ENCODE assay signal across 8 cellular contexts in the genomic region with DNA sequence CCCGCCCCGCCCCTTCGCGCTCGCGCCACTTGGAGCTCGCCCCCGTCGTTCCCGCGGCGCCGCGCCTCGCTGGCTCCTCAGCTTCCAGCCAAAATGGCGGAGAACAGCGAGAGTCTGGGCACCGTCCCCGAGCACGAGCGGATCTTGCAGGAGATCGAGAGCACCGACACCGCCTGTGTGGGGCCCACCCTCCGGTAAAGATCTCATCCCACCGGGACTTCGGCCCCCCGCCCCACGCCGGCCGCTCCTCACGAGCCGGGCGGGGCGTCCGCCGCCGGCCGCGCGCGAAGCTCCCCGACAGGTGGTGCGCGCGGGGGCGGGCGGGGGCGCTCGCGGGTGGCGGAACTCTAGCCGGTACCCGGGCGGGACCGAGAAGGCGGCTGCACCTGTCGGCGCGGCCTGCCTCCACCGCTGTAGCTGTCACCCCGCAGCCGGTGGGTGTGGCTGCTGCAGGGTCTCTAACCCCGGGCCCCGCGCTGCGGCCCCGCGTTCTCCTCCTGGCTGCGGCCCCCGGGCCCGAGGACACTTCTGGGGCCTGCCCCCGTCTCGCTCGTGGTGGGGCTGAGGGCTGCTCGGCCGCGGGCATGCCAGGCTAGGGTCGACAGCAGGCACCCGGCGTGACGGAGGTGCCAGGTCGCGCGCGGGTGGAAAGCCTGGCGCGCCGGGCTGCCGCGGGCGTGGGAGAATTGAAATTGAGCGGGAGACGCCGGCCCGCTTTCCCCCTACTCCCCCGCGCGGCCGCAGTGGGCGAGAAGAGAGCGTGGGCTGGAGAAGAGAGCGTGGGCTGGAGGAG. TPM values are rescaled to one million over a fixed set of nuclear protein-coding genes. Genes with fewer than 3 reads are reported as not detected.
A peak's percentile ranks its signal among the peaks of the same experiment; 100 is the strongest.
DNase-seq lines count a peak whose midpoint lies in the region; ATAC-seq and TF ChIP-seq lines count a peak whose summit lies in the region.

A gene with protein sequence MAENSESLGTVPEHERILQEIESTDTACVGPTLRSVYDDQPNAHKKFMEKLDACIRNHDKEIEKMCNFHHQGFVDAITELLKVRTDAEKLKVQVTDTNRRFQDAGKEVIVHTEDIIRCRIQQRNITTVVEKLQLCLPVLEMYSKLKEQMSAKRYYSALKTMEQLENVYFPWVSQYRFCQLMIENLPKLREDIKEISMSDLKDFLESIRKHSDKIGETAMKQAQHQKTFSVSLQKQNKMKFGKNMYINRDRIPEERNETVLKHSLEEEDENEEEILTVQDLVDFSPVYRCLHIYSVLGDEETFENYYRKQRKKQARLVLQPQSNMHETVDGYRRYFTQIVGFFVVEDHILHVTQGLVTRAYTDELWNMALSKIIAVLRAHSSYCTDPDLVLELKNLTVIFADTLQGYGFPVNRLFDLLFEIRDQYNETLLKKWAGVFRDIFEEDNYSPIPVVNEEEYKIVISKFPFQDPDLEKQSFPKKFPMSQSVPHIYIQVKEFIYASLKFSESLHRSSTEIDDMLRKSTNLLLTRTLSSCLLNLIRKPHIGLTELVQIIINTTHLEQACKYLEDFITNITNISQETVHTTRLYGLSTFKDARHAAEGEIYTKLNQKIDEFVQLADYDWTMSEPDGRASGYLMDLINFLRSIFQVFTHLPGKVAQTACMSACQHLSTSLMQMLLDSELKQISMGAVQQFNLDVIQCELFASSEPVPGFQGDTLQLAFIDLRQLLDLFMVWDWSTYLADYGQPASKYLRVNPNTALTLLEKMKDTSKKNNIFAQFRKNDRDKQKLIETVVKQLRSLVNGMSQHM (plus strand): TSS at position 80 of the 793 bp plus-strand sequence. CDS start 14 bp downstream, at position 94.

- ATAC-seq in GM21825 (IDR thresholded peaks at IDR 0.05; ENCODE audit: unreplicated experiment) (peak; percentile 82), gastroesophageal sphincter (peak; percentile 89)

- H3K9me3 Mint-ChIP-seq in activated naive CD4-positive, alpha-beta T cell treated with anti-CD3 and anti-CD28 coated beads for 36 hours: no peaks in the 10 kb centered on the region

- no peaks in the 10 kb centered on the region for H3K9me3 ChIP-seq in Karpas-422 (ENCODE audit: low read length)
- no peaks in the 10 kb centered on the region for H3K9me3 ChIP-seq in SK-N-MC (ENCODE audit: low read depth, low read length)
- no peaks in the 10 kb centered on the region for H3K9me3 ChIP-seq in gastroesophageal sphincter

- intact Hi-C loops in activated naive CD4-positive, alpha-beta T cell treated with anti-CD3 and anti-CD28 coated beads for 36 hours (cut with micrococcal nuclease): loop anchor here (1.0 to 10.0 kb wide), 6 partner anchors 158 to 1054 kb away; a partner anchor contains a TSS

- peak within 1 kb of the TSS; percentile 79 for H3K4me2 ChIP-seq in Karpas-422 (ENCODE audit: low read depth, low read length, poor library complexity, severe bottlenecking)

- no peak for TF ChIP-seq EP300 in gastroesophageal sphincter (IDR thresholded peaks at IDR 0.05)

- H3K9ac ChIP-seq in Karpas-422 (ENCODE audit: low read length) (peak within 1 kb of the TSS; percentile 78), SK-N-MC (ENCODE audit: insufficient read length) (peak within 1 kb of the TSS; percentile 77)

- H3K4me1 ChIP-seq in Karpas-422 (ENCODE audit: low read length): peaks cover 15% of the 10 kb centered on the region
- peaks cover 0 to 22% (median 7%) of the 10 kb centered on the region in 3 donors for H3K4me1 ChIP-seq in gastroesophageal sphincter

- H3K27ac Mint-ChIP-seq in activated naive CD4-positive, alpha-beta T cell treated with anti-CD3 and anti-CD28 coated beads for 36 hours: peak within 1 kb of the TSS; percentile 61

- H3K27me3 Mint-ChIP-seq in activated naive CD4-positive, alpha-beta T cell treated with anti-CD3 and anti-CD28 coated beads for 36 hours (ENCODE audit: low read depth): no peaks in the 10 kb centered on the region

- H3K4me1 Mint-ChIP-seq in activated naive CD4-positive, alpha-beta T cell treated with anti-CD3 and anti-CD28 coated beads for 36 hours (ENCODE audit: low read depth): peaks cover 24% of the 10 kb centered on the region

- H3K36me3 Mint-ChIP-seq in activated naive CD4-positive, alpha-beta T cell treated with anti-CD3 and anti-CD28 coated beads for 36 hours (ENCODE audit: low read depth): peaks cover 2% of the 10 kb centered on the region

- TF ChIP-seq POLR2A in gastroesophageal sphincter (IDR thresholded peaks at IDR 0.05): peak; percentile 5 to 16

- peak within 1 kb of the TSS; percentile 81 for H3K4me3 ChIP-seq in Karpas-422 (ENCODE audit: low read length)
- H3K4me3 ChIP-seq in SK-N-MC: peak within 1 kb of the TSS; percentile 79
- peak within 1 kb of the TSS; percentile 50 to 88 for H3K4me3 ChIP-seq in gastroesophageal sphincter

- no peaks in the 10 kb centered on the region for H3K9me2 ChIP-seq in Karpas-422 (replicated peaks; ENCODE audit: insufficient read depth, low read length)

- H3K36me3 ChIP-seq in Karpas-422 (ENCODE audit: insufficient read depth, low read length) (no peaks in the 10 kb centered on the region), SK-N-MC (ENCODE audit: insufficient read depth, low read length) (no peaks in the 10 kb centered on the region), gastroesophageal sphincter (no peaks in the 10 kb centered on the region)

- H3K79me2 ChIP-seq in Karpas-422 (ENCODE audit: low read length): peaks cover 4% of the 10 kb centered on the region; the same call in 1 of the 2 replicates

- H4K20me1 ChIP-seq in Karpas-422 (ENCODE audit: insufficient read depth, low read depth, low read length): no peaks in the 10 kb centered on the region

- H2AFZ ChIP-seq in Karpas-422 (ENCODE audit: low read length): peak within 1 kb of the TSS; percentile 75; the same call in 1 of the 2 replicates

- peak in 1 of 4 experiments; percentile 42 for TF ChIP-seq CTCF in gastroesophageal sphincter (IDR thresholded peaks at IDR 0.05)

- H3K4me3 Mint-ChIP-seq in activated naive CD4-positive, alpha-beta T cell treated with anti-CD3 and anti-CD28 coated beads for 36 hours: peak within 1 kb of the TSS; percentile 88

- WGBS in gastroesophageal sphincter (ENCODE audit: low coverage in 1 of 2), 2 donors: no CpG with 5 or more reads among the region's 103 CpGs

- DNase-seq in G401 (ENCODE audit: low spot score) (peak; percentile 80), Karpas-422 (peak; percentile 91), SK-N-MC (ENCODE audit: low read depth, low spot score) (no peak), nucleus accumbens (lab: John Stamatoyannopoulos, UW) (peak in 54 of 56 donors; percentile 18 to 88 (median 73)), substantia nigra (lab: John Stamatoyannopoulos, UW) (peak in 47 of 49 donors; percentile 30 to 89 (median 73))
- peak; percentile 86 for DNase-seq in activated naive CD4-positive, alpha-beta T cell treated with anti-CD3 and anti-CD28 coated beads for 36 hours

- H3K27ac ChIP-seq in Karpas-422 (ENCODE audit: low read length) (no peak within 1 kb of the TSS), SK-N-MC (no peak within 1 kb of the TSS), gastroesophageal sphincter (peak within 1 kb of the TSS; percentile 39 to 92 (median 89)), substantia nigra (ENCODE audit: low read depth, low read length, poor library complexity, severe bottlenecking) (peak within 1 kb of the TSS; percentile 75)

- H3K27me3 ChIP-seq in Karpas-422 (ENCODE audit: low read length) (no peaks in the 10 kb centered on the region), gastroesophageal sphincter (no peaks in the 10 kb centered on the region)

- in situ Hi-C loops in G401 (cut with HindIII; ENCODE audit: low sequenced_read_pairs): no loop called here

- CTCF ChIA-PET in activated naive CD4-positive, alpha-beta T cell treated with anti-CD3 and anti-CD28 coated beads for 36 hours (lab: Charles Lee): interaction anchor here (0.6 to 3.6 kb wide), 7 partner anchors 11 to 68 kb away, joined by 3 to 24 read pairs (median 4); no protein-coding TSS in a partner anchor

RNA-seq across cellular contexts. Expression of the gene that starts here (rescaled TPM):
- total RNA-seq in G401 (2014; rRNA removed; shearing (Covaris generic)): 5.9 and 10.6 TPM in 2 replicates
- 18.0 and 520 TPM in 2 replicates for total RNA-seq in Karpas-422 (2014; rRNA removed; shearing (Covaris generic); ENCODE audit: low replicate concordance)
- total RNA-seq in activated naive CD4-positive, alpha-beta T cell treated with anti-CD3 and anti-CD28 coated beads for 36 hours: 1 to 10 TPM; 7.6 to 9.3 TPM
- 10 to 100 TPM; 14.4 to 22.4 (median 16.8) TPM for total RNA-seq in gastroesophageal sphincter

Comparison
In these comparisons a context has a peak if more than half of its experiments do, and no peak if none do; other contexts are left out.
1. H3K27ac ChIP-seq: peak in gastroesophageal sphincter (4 of 4) and substantia nigra (single experiment); none in Karpas-422 (single experiment) and SK-N-MC (single experiment).
2. Peak in every context shown above with its lines, with median percentiles within 50 percentile points of each other: H3K4me3 ChIP-seq.